ENCODE assay signal across 8 cellular contexts in the genomic region with DNA sequence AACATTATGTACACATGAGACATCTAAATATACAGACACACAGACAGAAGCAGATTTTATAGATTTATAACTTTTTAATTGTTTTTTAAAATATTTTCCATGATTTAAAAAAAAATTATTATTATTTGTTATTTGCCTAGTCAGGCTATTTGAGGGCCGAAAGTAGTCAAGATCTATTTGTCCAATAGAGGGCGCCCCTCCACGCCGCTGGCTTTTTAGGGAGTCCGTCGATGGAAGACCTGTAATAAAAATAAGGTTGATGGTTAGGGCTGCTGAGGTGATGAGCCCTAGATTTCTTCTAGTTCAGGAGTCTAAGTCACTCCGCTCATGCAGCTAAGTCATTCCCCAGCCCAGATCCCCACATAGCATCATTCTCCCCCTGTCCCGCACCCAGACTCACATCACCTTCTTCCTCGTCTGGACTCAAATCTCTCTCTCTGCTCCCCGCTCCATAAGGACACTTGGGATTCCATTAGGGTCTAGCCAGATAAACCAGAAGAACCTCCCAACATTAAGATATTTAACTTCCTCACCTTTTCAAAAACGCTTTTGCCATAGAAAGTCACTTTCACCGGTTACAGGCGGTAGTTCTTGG. TPM values are rescaled to one million over a fixed set of nuclear protein-coding genes. Genes with fewer than 3 reads are reported as not detected.
DNase-seq lines count a peak whose midpoint lies in the region; ATAC-seq and TF ChIP-seq lines count a peak whose summit lies in the region.

No MANE protein-coding gene starts in this region.

- H3K9me3 Mint-ChIP-seq in activated T-helper 2 cell treated with anti-CD3 and anti-CD28 coated beads, Interferon-gamma antibody, Interleukin-2, Interleukin-4, amounts not matched to agents 10 μg/mL and 5 μg/mL and 100 μg/mL, durations not matched to agents 14 hours and 24 hours and 36 hours = no peaks in the 10 kb centered on the region

- H3K9me3 ChIP-seq in PC-9 (ENCODE audit: insufficient read depth, low read depth) = no peaks in the 10 kb centered on the region; the same call in 1 of the 2 replicates

- DNase-seq in SHP77 (lab: John Stamatoyannopoulos, UW) (peak; percentile 3 to 28), SHP77 treated with DMSO at 0.1 percent for 48 hours (lab: John Stamatoyannopoulos, UW) (no peak), PC-9 (peak in 1 of 2 experiments; percentile 32), Right ventricle myocardium superior (peak; percentile 80)
- DNase-seq in activated T-helper 2 cell treated with anti-CD3 and anti-CD28 coated beads, Interferon-gamma antibody, Interleukin-2, Interleukin-4, amounts not matched to agents 10 μg/mL and 5 μg/mL and 100 μg/mL, durations not matched to agents 14 hours and 24 hours and 36 hours (ENCODE audit: low spot score) = peak; percentile 60
- peak; percentile 84 for DNase-seq in stimulated activated CD4-positive, alpha-beta T cell treated with anti-CD3 and anti-CD28 coated beads, Interleukin-15, amount 100 ng/mL, for 24 hours

- no peak for ATAC-seq in Right ventricle myocardium superior (ENCODE audit: poor library complexity)
- ATAC-seq in HG03280 (IDR thresholded peaks at IDR 0.05; ENCODE audit: unreplicated experiment) = no peak
- no peak for ATAC-seq in GM21529 (IDR thresholded peaks at IDR 0.05; ENCODE audit: unreplicated experiment)

- POLR2A ChIA-PET in PC-9 (lab: Charles Lee; ENCODE audit: unreplicated experiment) = no interaction called here

- no peaks in the 10 kb centered on the region for H3F3A ChIP-seq in PC-9 (ENCODE audit: insufficient read depth, low read depth)

- peak; percentile 59 for TF ChIP-seq CTCF in PC-9 (conservative IDR thresholded peaks at IDR 0.05)

- peak overlapping the region; percentile 34 for H3K4me3 Mint-ChIP-seq in activated T-helper 2 cell treated with anti-CD3 and anti-CD28 coated beads, Interferon-gamma antibody, Interleukin-2, Interleukin-4, amounts not matched to agents 10 μg/mL and 5 μg/mL and 100 μg/mL, durations not matched to agents 14 hours and 24 hours and 36 hours (ENCODE audit: low read depth)

- no peak overlapping the region for H3K4me3 ChIP-seq in PC-9

- H3K4me2 ChIP-seq in PC-9 = no peak overlapping the region

- no peaks in the 10 kb centered on the region for H4K20me1 ChIP-seq in PC-9 (ENCODE audit: insufficient read depth)

- intact Hi-C loops in PC-9 (cut with micrococcal nuclease; ENCODE audit: unreplicated experiment) = no loop called here
- intact Hi-C loops in activated T-helper 2 cell treated with anti-CD3 and anti-CD28 coated beads, Interferon-gamma antibody, Interleukin-2, Interleukin-4, amounts not matched to agents 10 μg/mL and 5 μg/mL and 100 μg/mL, durations not matched to agents 14 hours and 24 hours and 36 hours (cut with micrococcal nuclease) = loop anchor here (1.0 to 2.0 kb wide), 4 partner anchors 10 to 93 kb away; no protein-coding TSS in a partner anchor
- intact Hi-C loops in Right ventricle myocardium superior (cut with DNase I) = no loop called here

- H2AFZ ChIP-seq in PC-9 = no peak overlapping the region

- no peak overlapping the region for H3K27ac ChIP-seq in PC-9

- peaks cover 83% of the 10 kb centered on the region for H3K27me3 ChIP-seq in PC-9 (ENCODE audit: insufficient read depth, low read depth)

- H3K36me3 ChIP-seq in PC-9 (ENCODE audit: low read depth) = no peaks in the 10 kb centered on the region

- H3K4me1 ChIP-seq in PC-9 (replicated peaks; ENCODE audit: insufficient read depth) = no peaks in the 10 kb centered on the region

- no peaks in the 10 kb centered on the region for H3K79me2 ChIP-seq in PC-9 (ENCODE audit: low read depth)

- peaks cover 8% of the 10 kb centered on the region for H3K36me3 Mint-ChIP-seq in activated T-helper 2 cell treated with anti-CD3 and anti-CD28 coated beads, Interferon-gamma antibody, Interleukin-2, Interleukin-4, amounts not matched to agents 10 μg/mL and 5 μg/mL and 100 μg/mL, durations not matched to agents 14 hours and 24 hours and 36 hours (ENCODE audit: low read depth)

- CTCF ChIA-PET in PC-9 (lab: Charles Lee) = no interaction called here

- BruUV-seq in PC-9 (replicated peaks; lab: Mats Ljungman, UMichigan) = no TSS peak

- no peaks in the 10 kb centered on the region for H3K27me3 Mint-ChIP-seq in activated T-helper 2 cell treated with anti-CD3 and anti-CD28 coated beads, Interferon-gamma antibody, Interleukin-2, Interleukin-4, amounts not matched to agents 10 μg/mL and 5 μg/mL and 100 μg/mL, durations not matched to agents 14 hours and 24 hours and 36 hours (ENCODE audit: low read depth)

- no peaks in the 10 kb centered on the region for H3K9me2 ChIP-seq in PC-9 (ENCODE audit: insufficient read depth)

- H3K27ac Mint-ChIP-seq in activated T-helper 2 cell treated with anti-CD3 and anti-CD28 coated beads, Interferon-gamma antibody, Interleukin-2, Interleukin-4, amounts not matched to agents 10 μg/mL and 5 μg/mL and 100 μg/mL, durations not matched to agents 14 hours and 24 hours and 36 hours = peak overlapping the region; percentile 62

- peaks cover 63% of the 10 kb centered on the region for H3K4me1 Mint-ChIP-seq in activated T-helper 2 cell treated with anti-CD3 and anti-CD28 coated beads, Interferon-gamma antibody, Interleukin-2, Interleukin-4, amounts not matched to agents 10 μg/mL and 5 μg/mL and 100 μg/mL, durations not matched to agents 14 hours and 24 hours and 36 hours (ENCODE audit: low read depth)

RNA-seq across cellular contexts. Expression of gene CEACAM21, which starts 33.9 kb away (rescaled TPM):
- total RNA-seq in PC-9 (2021) (not detected in 2 replicates), Right ventricle myocardium superior (0.86 TPM)
- total RNA-seq in activated T-helper 2 cell treated with anti-CD3 and anti-CD28 coated beads, Interferon-gamma antibody, Interleukin-2, Interleukin-4, amounts not matched to agents 10 μg/mL and 5 μg/mL and 100 μg/mL, durations not matched to agents 14 hours and 24 hours and 36 hours = 16.6 and 19.4 TPM in 2 replicates
